In genomic region chr5:115227281-115227680, GRCh38 we compare ENCODE assay signal across 9 cellular contexts. TPM values are rescaled to one million over a fixed set of nuclear protein-coding genes. Genes with fewer than 3 reads are reported as not detected.
"Had no signal": no experiment of that assay in that cellular context is flagged by ENCODE, and none has a peak within 500 bp of the region (broad histone marks: within the 10 kb centered on the region; RNA-seq: fewer than 3 reads in every experiment).

No MANE protein-coding gene starts in this region.

- DNase-seq: GM23248, GOT3, H7, HFFc6 had no signal

- ATAC-seq: HCT116, HepG2 had no signal

- H3K27me3 Mint-ChIP-seq: IgD-negative memory B cell had no signal

- H3K27ac ChIP-seq: GM23248, HL-60 had no signal

- H2AFZ ChIP-seq: GM23248 had no signal

- H3K9me3 Mint-ChIP-seq: HFFc6, IgD-negative memory B cell had no signal

- H3K4me3 Mint-ChIP-seq: HFFc6, IgD-negative memory B cell had no signal

- H3K4me3 ChIP-seq: GM23248, HAP-1 had no signal

- H3K9ac ChIP-seq: GM23248 had no signal

- H3K9me3 ChIP-seq: HAP-1 had no signal

- H3K27ac Mint-ChIP-seq: HFFc6, IgD-negative memory B cell had no signal

- H3K4me1 ChIP-seq: HAP-1 had no signal

RNA-seq across cellular contexts. Expression of gene TRIM36, which starts 57.6 kb away (rescaled TPM):
- total RNA-seq: GM23248 had no signal
- polyA plus RNA-seq: GM23248, IgD-negative memory B cell had no signal
